1 cellular context compared by ENCODE assay signal in genomic region chr20:36873498-36874189, GRCh38.
A peak's percentile ranks its signal among the peaks of the same experiment; 100 is the strongest.
TF ChIP-seq lines count a peak whose summit lies in the region.

No MANE protein-coding gene starts in this region.

TF ChIP-seq in K562, 482 proteins besides CTCF, POLR2A, EP300 and RAD21 (continued from another document and continues in another):
- TF ChIP-seq, protein P1, sequence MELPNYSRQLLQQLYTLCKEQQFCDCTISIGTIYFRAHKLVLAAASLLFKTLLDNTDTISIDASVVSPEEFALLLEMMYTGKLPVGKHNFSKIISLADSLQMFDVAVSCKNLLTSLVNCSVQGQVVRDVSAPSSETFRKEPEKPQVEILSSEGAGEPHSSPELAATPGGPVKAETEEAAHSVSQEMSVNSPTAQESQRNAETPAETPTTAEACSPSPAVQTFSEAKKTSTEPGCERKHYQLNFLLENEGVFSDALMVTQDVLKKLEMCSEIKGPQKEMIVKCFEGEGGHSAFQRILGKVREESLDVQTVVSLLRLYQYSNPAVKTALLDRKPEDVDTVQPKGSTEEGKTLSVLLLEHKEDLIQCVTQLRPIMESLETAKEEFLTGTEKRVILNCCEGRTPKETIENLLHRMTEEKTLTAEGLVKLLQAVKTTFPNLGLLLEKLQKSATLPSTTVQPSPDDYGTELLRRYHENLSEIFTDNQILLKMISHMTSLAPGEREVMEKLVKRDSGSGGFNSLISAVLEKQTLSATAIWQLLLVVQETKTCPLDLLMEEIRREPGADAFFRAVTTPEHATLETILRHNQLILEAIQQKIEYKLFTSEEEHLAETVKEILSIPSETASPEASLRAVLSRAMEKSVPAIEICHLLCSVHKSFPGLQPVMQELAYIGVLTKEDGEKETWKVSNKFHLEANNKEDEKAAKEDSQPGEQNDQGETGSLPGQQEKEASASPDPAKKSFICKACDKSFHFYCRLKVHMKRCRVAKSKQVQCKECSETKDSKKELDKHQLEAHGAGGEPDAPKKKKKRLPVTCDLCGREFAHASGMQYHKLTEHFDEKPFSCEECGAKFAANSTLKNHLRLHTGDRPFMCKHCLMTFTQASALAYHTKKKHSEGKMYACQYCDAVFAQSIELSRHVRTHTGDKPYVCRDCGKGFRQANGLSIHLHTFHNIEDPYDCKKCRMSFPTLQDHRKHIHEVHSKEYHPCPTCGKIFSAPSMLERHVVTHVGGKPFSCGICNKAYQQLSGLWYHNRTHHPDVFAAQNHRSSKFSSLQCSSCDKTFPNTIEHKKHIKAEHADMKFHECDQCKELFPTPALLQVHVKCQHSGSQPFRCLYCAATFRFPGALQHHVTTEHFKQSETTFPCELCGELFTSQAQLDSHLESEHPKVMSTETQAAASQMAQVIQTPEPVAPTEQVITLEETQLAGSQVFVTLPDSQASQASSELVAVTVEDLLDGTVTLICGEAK (IDR thresholded peaks at IDR 0.05) = no peak
- TF ChIP-seq, protein P1 (CRISPR knock-in tag; IDR thresholded peaks at IDR 0.05) = no peak
- TF ChIP-seq ZNF408 (CRISPR knock-in tag; IDR thresholded peaks at IDR 0.05; ENCODE audit: low read depth) (no peak), ZFP30 (CRISPR knock-in tag; IDR thresholded peaks at IDR 0.05; ENCODE audit: borderline replicate concordance) (no peak), BHLHE40 (IDR thresholded peaks at IDR 0.05; ENCODE audit: low read length) (peak; percentile 78), PHB (CRISPR knock-in tag; IDR thresholded peaks at IDR 0.05) (no peak), TBL1XR1 (IDR thresholded peaks at IDR 0.05; ENCODE audit: low read length in 2 of 2) (0 out of 4 replicates have a peak, but pooled peaks of 1 of the 2 experiments have one; percentile 33), CC2D1A (IDR thresholded peaks at IDR 0.05) (peak; percentile 20; the same call in 1 of the 2 replicates), ZBTB8A (IDR thresholded peaks at IDR 0.05; ENCODE audit: partially characterized antibody) (no peak), HDAC6 (IDR thresholded peaks at IDR 0.05; ENCODE audit: low read depth, low read length) (no peak), ADNP (tag; IDR thresholded peaks at IDR 0.05) (peak; percentile 99), NR0B1 (IDR thresholded peaks at IDR 0.05; ENCODE audit: partially characterized antibody) (no peak), HDAC1 (IDR thresholded peaks at IDR 0.05) (peak in 1 of 2 experiments; percentile 45; a peak in 1 of 4 replicates), TCF15 (CRISPR knock-in tag; IDR thresholded peaks at IDR 0.05) (no peak), MTA1 (IDR thresholded peaks at IDR 0.05; ENCODE audit: borderline replicate concordance) (peak; percentile 77; the same call in 1 of the 2 replicates), CXXC5 (CRISPR knock-in tag; IDR thresholded peaks at IDR 0.05) (peak; percentile 67), CCNT2 (IDR thresholded peaks at IDR 0.05; ENCODE audit: borderline replicate concordance, extremely low read depth, insufficient read length, low read depth, low read length) (peak; percentile 48), MAFG (tag; conservative IDR thresholded peaks at IDR 0.05) (no peak)
- TF ChIP-seq, protein P2, sequence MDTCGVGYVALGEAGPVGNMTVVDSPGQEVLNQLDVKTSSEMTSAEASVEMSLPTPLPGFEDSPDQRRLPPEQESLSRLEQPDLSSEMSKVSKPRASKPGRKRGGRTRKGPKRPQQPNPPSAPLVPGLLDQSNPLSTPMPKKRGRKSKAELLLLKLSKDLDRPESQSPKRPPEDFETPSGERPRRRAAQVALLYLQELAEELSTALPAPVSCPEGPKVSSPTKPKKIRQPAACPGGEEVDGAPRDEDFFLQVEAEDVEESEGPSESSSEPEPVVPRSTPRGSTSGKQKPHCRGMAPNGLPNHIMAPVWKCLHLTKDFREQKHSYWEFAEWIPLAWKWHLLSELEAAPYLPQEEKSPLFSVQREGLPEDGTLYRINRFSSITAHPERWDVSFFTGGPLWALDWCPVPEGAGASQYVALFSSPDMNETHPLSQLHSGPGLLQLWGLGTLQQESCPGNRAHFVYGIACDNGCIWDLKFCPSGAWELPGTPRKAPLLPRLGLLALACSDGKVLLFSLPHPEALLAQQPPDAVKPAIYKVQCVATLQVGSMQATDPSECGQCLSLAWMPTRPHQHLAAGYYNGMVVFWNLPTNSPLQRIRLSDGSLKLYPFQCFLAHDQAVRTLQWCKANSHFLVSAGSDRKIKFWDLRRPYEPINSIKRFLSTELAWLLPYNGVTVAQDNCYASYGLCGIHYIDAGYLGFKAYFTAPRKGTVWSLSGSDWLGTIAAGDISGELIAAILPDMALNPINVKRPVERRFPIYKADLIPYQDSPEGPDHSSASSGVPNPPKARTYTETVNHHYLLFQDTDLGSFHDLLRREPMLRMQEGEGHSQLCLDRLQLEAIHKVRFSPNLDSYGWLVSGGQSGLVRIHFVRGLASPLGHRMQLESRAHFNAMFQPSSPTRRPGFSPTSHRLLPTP (IDR thresholded peaks at IDR 0.05; ENCODE audit: borderline replicate concordance, extremely low read depth, insufficient read length) = peak; percentile 69
- TF ChIP-seq, protein P3, sequence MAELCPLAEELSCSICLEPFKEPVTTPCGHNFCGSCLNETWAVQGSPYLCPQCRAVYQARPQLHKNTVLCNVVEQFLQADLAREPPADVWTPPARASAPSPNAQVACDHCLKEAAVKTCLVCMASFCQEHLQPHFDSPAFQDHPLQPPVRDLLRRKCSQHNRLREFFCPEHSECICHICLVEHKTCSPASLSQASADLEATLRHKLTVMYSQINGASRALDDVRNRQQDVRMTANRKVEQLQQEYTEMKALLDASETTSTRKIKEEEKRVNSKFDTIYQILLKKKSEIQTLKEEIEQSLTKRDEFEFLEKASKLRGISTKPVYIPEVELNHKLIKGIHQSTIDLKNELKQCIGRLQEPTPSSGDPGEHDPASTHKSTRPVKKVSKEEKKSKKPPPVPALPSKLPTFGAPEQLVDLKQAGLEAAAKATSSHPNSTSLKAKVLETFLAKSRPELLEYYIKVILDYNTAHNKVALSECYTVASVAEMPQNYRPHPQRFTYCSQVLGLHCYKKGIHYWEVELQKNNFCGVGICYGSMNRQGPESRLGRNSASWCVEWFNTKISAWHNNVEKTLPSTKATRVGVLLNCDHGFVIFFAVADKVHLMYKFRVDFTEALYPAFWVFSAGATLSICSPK (IDR thresholded peaks at IDR 0.05; ENCODE audit: borderline replicate concordance) = no peak
- TF ChIP-seq, protein P4, sequence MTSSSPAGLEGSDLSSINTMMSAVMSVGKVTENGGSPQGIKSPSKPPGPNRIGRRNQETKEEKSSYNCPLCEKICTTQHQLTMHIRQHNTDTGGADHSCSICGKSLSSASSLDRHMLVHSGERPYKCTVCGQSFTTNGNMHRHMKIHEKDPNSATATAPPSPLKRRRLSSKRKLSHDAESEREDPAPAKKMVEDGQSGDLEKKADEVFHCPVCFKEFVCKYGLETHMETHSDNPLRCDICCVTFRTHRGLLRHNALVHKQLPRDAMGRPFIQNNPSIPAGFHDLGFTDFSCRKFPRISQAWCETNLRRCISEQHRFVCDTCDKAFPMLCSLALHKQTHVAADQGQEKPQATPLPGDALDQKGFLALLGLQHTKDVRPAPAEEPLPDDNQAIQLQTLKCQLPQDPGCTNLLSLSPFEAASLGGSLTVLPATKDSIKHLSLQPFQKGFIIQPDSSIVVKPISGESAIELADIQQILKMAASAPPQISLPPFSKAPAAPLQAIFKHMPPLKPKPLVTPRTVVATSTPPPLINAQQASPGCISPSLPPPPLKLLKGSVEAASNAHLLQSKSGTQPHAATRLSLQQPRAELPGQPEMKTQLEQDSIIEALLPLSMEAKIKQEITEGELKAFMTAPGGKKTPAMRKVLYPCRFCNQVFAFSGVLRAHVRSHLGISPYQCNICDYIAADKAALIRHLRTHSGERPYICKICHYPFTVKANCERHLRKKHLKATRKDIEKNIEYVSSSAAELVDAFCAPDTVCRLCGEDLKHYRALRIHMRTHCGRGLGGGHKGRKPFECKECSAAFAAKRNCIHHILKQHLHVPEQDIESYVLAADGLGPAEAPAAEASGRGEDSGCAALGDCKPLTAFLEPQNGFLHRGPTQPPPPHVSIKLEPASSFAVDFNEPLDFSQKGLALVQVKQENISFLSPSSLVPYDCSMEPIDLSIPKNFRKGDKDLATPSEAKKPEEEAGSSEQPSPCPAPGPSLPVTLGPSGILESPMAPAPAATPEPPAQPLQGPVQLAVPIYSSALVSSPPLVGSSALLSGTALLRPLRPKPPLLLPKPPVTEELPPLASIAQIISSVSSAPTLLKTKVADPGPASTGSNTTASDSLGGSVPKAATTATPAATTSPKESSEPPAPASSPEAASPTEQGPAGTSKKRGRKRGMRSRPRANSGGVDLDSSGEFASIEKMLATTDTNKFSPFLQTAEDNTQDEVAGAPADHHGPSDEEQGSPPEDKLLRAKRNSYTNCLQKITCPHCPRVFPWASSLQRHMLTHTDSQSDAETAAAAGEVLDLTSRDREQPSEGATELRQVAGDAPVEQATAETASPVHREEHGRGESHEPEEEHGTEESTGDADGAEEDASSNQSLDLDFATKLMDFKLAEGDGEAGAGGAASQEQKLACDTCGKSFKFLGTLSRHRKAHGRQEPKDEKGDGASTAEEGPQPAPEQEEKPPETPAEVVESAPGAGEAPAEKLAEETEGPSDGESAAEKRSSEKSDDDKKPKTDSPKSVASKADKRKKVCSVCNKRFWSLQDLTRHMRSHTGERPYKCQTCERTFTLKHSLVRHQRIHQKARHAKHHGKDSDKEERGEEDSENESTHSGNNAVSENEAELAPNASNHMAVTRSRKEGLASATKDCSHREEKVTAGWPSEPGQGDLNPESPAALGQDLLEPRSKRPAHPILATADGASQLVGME (CRISPR knock-in tag; IDR thresholded peaks at IDR 0.05) = no peak
- TF ChIP-seq, protein P5, sequence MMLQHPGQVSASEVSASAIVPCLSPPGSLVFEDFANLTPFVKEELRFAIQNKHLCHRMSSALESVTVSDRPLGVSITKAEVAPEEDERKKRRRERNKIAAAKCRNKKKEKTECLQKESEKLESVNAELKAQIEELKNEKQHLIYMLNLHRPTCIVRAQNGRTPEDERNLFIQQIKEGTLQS (IDR thresholded peaks at IDR 0.05) = peak; percentile 52; the same call in 1 of the 2 replicates
- TF ChIP-seq, protein P5 (CRISPR knock-in tag; conservative IDR thresholded peaks at IDR 0.05) = no peak
- TF ChIP-seq, protein P6, sequence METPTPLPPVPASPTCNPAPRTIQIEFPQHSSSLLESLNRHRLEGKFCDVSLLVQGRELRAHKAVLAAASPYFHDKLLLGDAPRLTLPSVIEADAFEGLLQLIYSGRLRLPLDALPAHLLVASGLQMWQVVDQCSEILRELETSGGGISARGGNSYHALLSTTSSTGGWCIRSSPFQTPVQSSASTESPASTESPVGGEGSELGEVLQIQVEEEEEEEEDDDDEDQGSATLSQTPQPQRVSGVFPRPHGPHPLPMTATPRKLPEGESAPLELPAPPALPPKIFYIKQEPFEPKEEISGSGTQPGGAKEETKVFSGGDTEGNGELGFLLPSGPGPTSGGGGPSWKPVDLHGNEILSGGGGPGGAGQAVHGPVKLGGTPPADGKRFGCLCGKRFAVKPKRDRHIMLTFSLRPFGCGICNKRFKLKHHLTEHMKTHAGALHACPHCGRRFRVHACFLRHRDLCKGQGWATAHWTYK (CRISPR knock-in tag; IDR thresholded peaks at IDR 0.05) = 0 out of 2 replicates have a peak, but pooled peaks have one; percentile 21
- TF ChIP-seq, protein P7, sequence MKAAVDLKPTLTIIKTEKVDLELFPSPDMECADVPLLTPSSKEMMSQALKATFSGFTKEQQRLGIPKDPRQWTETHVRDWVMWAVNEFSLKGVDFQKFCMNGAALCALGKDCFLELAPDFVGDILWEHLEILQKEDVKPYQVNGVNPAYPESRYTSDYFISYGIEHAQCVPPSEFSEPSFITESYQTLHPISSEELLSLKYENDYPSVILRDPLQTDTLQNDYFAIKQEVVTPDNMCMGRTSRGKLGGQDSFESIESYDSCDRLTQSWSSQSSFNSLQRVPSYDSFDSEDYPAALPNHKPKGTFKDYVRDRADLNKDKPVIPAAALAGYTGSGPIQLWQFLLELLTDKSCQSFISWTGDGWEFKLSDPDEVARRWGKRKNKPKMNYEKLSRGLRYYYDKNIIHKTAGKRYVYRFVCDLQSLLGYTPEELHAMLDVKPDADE (conservative IDR thresholded peaks at IDR 0.05; ENCODE audit: control insufficient read depth, low read depth, low read length) = no peak
